ENCODE assay signal across 1 cellular context in genomic region chr3:71360694-71361093, GRCh38.
TF ChIP-seq lines count a peak whose summit lies in the region.

No MANE protein-coding gene starts in this region.

TF ChIP-seq in HepG2, 621 proteins besides CTCF, POLR2A, EP300 and RAD21 (continued from another document):
- no peak for TF ChIP-seq ZBTB49 (CRISPR knock-in tag; IDR thresholded peaks at IDR 0.05; ENCODE audit: borderline replicate concordance)
- TF ChIP-seq NFAT5 (CRISPR knock-in tag; IDR thresholded peaks at IDR 0.05), result no peak
- TF ChIP-seq KMT2A (CRISPR knock-in tag; IDR thresholded peaks at IDR 0.05), result no peak
- no peak for TF ChIP-seq MYPOP (CRISPR knock-in tag; IDR thresholded peaks at IDR 0.05)
- TF ChIP-seq GATAD2A (CRISPR knock-in tag; IDR thresholded peaks at IDR 0.05), result no peak
